Comparison of ENCODE assay signal across 17 cellular contexts in genomic region chrY:8726616-8727015, GRCh38.
"Had no signal": no experiment of that assay in that cellular context is flagged by ENCODE, and none has a peak within 500 bp of the region (broad histone marks: within the 10 kb centered on the region; RNA-seq: fewer than 3 reads in every experiment).

No MANE protein-coding gene starts in this region.

- DNase-seq: cortex of kidney; dorsolateral prefrontal cortex; effector CD8-positive, alpha-beta T cell; gastrocnemius medialis; naive thymus-derived CD4-positive, alpha-beta T cell; nephron progenitor cell; psoas muscle; sigmoid colon; small intestine; stimulated activated CD4-positive, alpha-beta T cell treated with anti-CD3 and anti-CD28 coated beads, Interleukin-12 subunit alpha, Interleukin-12 subunit beta, amount 100 ng/mL, for 4 hours; stimulated activated naive CD4-positive, alpha-beta T cell treated with Interleukin-2 at 50 U/mL for 16 hours; tibial artery; upper lobe of right lung had no signal

- H3K36me3 Mint-ChIP-seq: naive thymus-derived CD4-positive, alpha-beta T cell had no signal

- H3K9me3 Mint-ChIP-seq: nephron progenitor cell had no signal

- ATAC-seq: esophagus mucosa; gastrocnemius medialis; naive thymus-derived CD4-positive, alpha-beta T cell; psoas muscle; upper lobe of right lung had no signal

- H3K27me3 ChIP-seq: dorsolateral prefrontal cortex, gastrocnemius medialis, sigmoid colon, suprapubic skin, tibial artery, upper lobe of right lung, vagina had no signal

- H3K4me1 ChIP-seq: gastrocnemius medialis, parathyroid adenoma, psoas muscle, suprapubic skin, tibial artery, upper lobe of right lung, vagina had no signal

- H3K27me3 Mint-ChIP-seq: naive thymus-derived CD4-positive, alpha-beta T cell had no signal

- H3K9ac ChIP-seq: parathyroid adenoma had no signal

- H3K4me3 Mint-ChIP-seq: naive thymus-derived CD4-positive, alpha-beta T cell; nephron progenitor cell had no signal

- H3K27ac ChIP-seq: dorsolateral prefrontal cortex, gastrocnemius medialis, parathyroid adenoma, psoas muscle, sigmoid colon, suprapubic skin, tibial artery, upper lobe of right lung, vagina had no signal

- H3K4me3 ChIP-seq: dorsolateral prefrontal cortex, gastrocnemius medialis, psoas muscle, sigmoid colon, suprapubic skin, tibial artery, upper lobe of right lung, vagina had no signal

- H3K36me3 ChIP-seq: gastrocnemius medialis, sigmoid colon, suprapubic skin, tibial artery, upper lobe of right lung, vagina had no signal

- H3K79me2 ChIP-seq: parathyroid adenoma had no signal

- H2AFZ ChIP-seq: parathyroid adenoma had no signal

- H3K4me1 Mint-ChIP-seq: naive thymus-derived CD4-positive, alpha-beta T cell; nephron progenitor cell had no signal

- H3K9me3 ChIP-seq: gastrocnemius medialis, psoas muscle, sigmoid colon, suprapubic skin, tibial artery, upper lobe of right lung, vagina had no signal

- H3K27ac Mint-ChIP-seq: naive thymus-derived CD4-positive, alpha-beta T cell; nephron progenitor cell had no signal
